In the genomic region with DNA sequence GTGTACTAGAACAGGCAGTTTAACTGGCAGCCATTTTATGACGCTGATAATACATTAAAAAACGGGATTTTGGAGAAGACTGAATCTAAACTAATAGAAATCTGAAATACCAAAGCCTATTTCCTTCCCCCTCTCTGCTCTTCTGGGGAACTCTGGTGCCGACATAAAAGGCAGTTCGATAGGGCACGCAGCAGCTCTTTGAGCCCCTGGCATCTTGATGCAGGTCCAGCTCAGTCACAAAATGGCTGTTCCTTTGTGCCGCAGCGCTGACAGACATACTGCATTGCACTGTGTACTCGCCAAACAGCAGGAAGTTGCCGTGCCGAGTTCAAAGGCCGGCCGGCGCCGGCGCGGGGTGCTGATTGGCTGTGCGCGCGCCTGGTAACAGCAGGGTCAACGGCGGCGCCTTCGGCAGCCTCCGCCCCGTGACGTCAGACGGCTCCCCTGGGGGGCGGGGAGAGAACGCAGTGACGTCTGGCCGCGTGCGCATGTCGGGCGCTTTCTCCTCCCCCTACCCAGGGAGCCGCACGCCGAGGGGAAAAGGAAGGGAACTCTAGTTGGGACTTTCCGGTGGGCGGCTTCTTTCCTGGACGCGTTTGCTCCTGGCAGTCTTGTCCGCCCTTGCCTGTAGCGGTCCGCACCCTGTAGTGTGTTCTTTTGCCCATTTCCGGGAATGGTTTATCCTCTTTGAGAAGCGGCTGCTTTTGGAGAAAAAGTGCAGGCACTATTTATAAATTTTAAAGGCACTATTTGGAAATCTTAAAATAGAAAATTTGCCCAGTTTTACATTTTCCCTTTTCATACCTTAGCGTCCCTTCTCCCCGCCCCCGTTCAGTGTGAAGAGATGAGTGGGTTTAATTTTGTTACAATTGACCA, we compare ENCODE assay signal across 1 cellular context.
TF ChIP-seq lines count a peak whose summit lies in the region.

No MANE protein-coding gene starts in this region.

TF ChIP-seq in HEK293, 187 proteins besides CTCF, POLR2A, EP300 and RAD21 (continued from another document and continues in another):
- no peak for TF ChIP-seq ZNF274 (IDR thresholded peaks at IDR 0.05; ENCODE audit: low read length)
- TF ChIP-seq ZNF274 (tag by site-specific recombination; IDR thresholded peaks at IDR 0.05; ENCODE audit: borderline replicate concordance), result no peak
- TF ChIP-seq ZNF501 (tag by site-specific recombination; IDR thresholded peaks at IDR 0.05), result peak; percentile 83
- peak; percentile 3 for TF ChIP-seq ZNF10 (tag by site-specific recombination; IDR thresholded peaks at IDR 0.05)
- no peak for TF ChIP-seq ZNF292 (tag by site-specific recombination; IDR thresholded peaks at IDR 0.05; ENCODE audit: borderline replicate concordance, low read depth)
- TF ChIP-seq, protein P1, sequence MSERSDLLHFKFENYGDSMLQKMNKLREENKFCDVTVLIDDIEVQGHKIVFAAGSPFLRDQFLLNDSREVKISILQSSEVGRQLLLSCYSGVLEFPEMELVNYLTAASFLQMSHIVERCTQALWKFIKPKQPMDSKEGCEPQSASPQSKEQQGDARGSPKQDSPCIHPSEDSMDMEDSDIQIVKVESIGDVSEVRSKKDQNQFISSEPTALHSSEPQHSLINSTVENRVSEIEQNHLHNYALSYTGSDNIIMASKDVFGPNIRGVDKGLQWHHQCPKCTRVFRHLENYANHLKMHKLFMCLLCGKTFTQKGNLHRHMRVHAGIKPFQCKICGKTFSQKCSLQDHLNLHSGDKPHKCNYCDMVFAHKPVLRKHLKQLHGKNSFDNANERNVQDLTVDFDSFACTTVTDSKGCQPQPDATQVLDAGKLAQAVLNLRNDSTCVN (tag by site-specific recombination; optimal IDR thresholded peaks at IDR 0.05), result peak; percentile 88
- peak; percentile 67; the same call in 1 of the 2 replicates for TF ChIP-seq ZNF660 (tag by site-specific recombination; IDR thresholded peaks at IDR 0.05)
- TF ChIP-seq ZNF394 (tag by site-specific recombination; IDR thresholded peaks at IDR 0.05; ENCODE audit: borderline replicate concordance), result peak; percentile 49; the same call in 1 of the 2 replicates
- TF ChIP-seq, protein P2, sequence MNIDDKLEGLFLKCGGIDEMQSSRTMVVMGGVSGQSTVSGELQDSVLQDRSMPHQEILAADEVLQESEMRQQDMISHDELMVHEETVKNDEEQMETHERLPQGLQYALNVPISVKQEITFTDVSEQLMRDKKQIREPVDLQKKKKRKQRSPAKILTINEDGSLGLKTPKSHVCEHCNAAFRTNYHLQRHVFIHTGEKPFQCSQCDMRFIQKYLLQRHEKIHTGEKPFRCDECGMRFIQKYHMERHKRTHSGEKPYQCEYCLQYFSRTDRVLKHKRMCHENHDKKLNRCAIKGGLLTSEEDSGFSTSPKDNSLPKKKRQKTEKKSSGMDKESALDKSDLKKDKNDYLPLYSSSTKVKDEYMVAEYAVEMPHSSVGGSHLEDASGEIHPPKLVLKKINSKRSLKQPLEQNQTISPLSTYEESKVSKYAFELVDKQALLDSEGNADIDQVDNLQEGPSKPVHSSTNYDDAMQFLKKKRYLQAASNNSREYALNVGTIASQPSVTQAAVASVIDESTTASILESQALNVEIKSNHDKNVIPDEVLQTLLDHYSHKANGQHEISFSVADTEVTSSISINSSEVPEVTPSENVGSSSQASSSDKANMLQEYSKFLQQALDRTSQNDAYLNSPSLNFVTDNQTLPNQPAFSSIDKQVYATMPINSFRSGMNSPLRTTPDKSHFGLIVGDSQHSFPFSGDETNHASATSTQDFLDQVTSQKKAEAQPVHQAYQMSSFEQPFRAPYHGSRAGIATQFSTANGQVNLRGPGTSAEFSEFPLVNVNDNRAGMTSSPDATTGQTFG (tag by site-specific recombination; IDR thresholded peaks at IDR 0.05; ENCODE audit: borderline replicate concordance), result no peak
- TF ChIP-seq, protein P3, sequence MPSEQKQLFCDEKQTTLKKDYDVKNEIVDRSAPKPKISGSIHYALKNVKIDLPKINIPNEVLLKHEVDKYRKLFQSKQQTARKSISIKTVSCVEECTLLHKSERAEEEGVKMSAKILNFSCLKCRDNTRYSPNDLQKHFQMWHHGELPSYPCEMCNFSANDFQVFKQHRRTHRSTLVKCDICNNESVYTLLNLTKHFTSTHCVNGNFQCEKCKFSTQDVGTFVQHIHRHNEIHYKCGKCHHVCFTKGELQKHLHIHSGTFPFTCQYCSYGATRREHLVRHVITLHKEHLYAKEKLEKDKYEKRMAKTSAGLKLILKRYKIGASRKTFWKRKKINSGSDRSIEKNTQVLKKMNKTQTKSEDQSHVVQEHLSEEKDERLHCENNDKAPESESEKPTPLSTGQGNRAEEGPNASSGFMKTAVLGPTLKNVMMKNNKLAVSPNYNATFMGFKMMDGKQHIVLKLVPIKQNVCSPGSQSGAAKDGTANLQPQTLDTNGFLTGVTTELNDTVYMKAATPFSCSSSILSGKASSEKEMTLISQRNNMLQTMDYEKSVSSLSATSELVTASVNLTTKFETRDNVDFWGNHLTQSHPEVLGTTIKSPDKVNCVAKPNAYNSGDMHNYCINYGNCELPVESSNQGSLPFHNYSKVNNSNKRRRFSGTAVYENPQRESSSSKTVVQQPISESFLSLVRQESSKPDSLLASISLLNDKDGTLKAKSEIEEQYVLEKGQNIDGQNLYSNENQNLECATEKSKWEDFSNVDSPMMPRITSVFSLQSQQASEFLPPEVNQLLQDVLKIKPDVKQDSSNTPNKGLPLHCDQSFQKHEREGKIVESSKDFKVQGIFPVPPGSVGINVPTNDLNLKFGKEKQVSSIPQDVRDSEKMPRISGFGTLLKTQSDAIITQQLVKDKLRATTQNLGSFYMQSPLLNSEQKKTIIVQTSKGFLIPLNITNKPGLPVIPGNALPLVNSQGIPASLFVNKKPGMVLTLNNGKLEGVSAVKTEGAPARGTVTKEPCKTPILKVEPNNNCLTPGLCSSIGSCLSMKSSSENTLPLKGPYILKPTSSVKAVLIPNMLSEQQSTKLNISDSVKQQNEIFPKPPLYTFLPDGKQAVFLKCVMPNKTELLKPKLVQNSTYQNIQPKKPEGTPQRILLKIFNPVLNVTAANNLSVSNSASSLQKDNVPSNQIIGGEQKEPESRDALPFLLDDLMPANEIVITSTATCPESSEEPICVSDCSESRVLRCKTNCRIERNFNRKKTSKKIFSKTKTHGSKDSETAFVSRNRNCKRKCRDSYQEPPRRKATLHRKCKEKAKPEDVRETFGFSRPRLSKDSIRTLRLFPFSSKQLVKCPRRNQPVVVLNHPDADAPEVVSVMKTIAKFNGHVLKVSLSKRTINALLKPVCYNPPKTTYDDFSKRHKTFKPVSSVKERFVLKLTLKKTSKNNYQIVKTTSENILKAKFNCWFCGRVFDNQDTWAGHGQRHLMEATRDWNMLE (tag by site-specific recombination; conservative IDR thresholded peaks at IDR 0.05; ENCODE audit: low read depth), result 0 out of 2 replicates have a peak, but pooled peaks have one; percentile 38
- peak; percentile 68; the same call in 1 of the 2 replicates for TF ChIP-seq BCL11B (tag by site-specific recombination; IDR thresholded peaks at IDR 0.05; ENCODE audit: low read depth)
- TF ChIP-seq ZNF366 (tag by site-specific recombination; conservative IDR thresholded peaks at IDR 0.05), result peak; percentile 32; the same call in 1 of the 2 replicates
- 0 out of 2 replicates have a peak, but pooled peaks have one; percentile 60 for TF ChIP-seq ZNF24 (tag by site-specific recombination; IDR thresholded peaks at IDR 0.05)
- TF ChIP-seq, protein P4, sequence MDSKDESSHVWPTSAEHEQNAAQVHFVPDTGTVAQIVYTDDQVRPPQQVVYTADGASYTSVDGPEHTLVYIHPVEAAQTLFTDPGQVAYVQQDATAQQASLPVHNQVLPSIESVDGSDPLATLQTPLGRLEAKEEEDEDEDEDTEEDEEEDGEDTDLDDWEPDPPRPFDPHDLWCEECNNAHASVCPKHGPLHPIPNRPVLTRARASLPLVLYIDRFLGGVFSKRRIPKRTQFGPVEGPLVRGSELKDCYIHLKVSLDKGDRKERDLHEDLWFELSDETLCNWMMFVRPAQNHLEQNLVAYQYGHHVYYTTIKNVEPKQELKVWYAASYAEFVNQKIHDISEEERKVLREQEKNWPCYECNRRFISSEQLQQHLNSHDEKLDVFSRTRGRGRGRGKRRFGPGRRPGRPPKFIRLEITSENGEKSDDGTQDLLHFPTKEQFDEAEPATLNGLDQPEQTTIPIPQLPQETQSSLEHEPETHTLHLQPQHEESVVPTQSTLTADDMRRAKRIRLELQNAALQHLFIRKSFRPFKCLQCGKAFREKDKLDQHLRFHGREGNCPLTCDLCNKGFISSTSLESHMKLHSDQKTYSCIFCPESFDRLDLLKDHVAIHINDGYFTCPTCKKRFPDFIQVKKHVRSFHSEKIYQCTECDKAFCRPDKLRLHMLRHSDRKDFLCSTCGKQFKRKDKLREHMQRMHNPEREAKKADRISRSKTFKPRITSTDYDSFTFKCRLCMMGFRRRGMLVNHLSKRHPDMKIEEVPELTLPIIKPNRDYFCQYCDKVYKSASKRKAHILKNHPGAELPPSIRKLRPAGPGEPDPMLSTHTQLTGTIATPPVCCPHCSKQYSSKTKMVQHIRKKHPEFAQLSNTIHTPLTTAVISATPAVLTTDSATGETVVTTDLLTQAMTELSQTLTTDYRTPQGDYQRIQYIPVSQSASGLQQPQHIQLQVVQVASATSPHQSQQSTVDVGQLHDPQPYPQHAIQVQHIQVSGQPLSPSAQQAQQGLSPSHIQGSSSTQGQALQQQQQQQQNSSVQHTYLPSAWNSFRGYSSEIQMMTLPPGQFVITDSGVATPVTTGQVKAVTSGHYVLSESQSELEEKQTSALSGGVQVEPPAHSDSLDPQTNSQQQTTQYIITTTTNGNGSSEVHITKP (tag by site-specific recombination; IDR thresholded peaks at IDR 0.05), result peak; percentile 91
- no peak for TF ChIP-seq ZNF311 (tag by site-specific recombination; IDR thresholded peaks at IDR 0.05; ENCODE audit: borderline replicate concordance)
- TF ChIP-seq ZIC2 (tag by site-specific recombination; IDR thresholded peaks at IDR 0.05), result peak; percentile 93
- no peak for TF ChIP-seq ZNF521 (tag by site-specific recombination; IDR thresholded peaks at IDR 0.05)
- peak; percentile 100 for TF ChIP-seq ZNF629 (tag by site-specific recombination; IDR thresholded peaks at IDR 0.05)
- TF ChIP-seq EGR2 (tag by site-specific recombination; IDR thresholded peaks at IDR 0.05; ENCODE audit: low read depth), result peak; percentile 65
- peak; percentile 63 for TF ChIP-seq SP7 (tag by site-specific recombination; IDR thresholded peaks at IDR 0.05)
- peak; percentile 85 for TF ChIP-seq KLF8 (tag by site-specific recombination; IDR thresholded peaks at IDR 0.05)
- peak; percentile 70 for TF ChIP-seq GLIS2 (tag by site-specific recombination; IDR thresholded peaks at IDR 0.05)
- peak; percentile 66 for TF ChIP-seq ZBTB8A (tag by site-specific recombination; IDR thresholded peaks at IDR 0.05)
- TF ChIP-seq ZNF645 (tag by site-specific recombination; IDR thresholded peaks at IDR 0.05), result no peak
- TF ChIP-seq ZNF335 (tag by site-specific recombination; conservative IDR thresholded peaks at IDR 0.05), result peak; percentile 91
- TF ChIP-seq SCRT2 (tag by site-specific recombination; IDR thresholded peaks at IDR 0.05), result no peak
- TF ChIP-seq, protein P5, sequence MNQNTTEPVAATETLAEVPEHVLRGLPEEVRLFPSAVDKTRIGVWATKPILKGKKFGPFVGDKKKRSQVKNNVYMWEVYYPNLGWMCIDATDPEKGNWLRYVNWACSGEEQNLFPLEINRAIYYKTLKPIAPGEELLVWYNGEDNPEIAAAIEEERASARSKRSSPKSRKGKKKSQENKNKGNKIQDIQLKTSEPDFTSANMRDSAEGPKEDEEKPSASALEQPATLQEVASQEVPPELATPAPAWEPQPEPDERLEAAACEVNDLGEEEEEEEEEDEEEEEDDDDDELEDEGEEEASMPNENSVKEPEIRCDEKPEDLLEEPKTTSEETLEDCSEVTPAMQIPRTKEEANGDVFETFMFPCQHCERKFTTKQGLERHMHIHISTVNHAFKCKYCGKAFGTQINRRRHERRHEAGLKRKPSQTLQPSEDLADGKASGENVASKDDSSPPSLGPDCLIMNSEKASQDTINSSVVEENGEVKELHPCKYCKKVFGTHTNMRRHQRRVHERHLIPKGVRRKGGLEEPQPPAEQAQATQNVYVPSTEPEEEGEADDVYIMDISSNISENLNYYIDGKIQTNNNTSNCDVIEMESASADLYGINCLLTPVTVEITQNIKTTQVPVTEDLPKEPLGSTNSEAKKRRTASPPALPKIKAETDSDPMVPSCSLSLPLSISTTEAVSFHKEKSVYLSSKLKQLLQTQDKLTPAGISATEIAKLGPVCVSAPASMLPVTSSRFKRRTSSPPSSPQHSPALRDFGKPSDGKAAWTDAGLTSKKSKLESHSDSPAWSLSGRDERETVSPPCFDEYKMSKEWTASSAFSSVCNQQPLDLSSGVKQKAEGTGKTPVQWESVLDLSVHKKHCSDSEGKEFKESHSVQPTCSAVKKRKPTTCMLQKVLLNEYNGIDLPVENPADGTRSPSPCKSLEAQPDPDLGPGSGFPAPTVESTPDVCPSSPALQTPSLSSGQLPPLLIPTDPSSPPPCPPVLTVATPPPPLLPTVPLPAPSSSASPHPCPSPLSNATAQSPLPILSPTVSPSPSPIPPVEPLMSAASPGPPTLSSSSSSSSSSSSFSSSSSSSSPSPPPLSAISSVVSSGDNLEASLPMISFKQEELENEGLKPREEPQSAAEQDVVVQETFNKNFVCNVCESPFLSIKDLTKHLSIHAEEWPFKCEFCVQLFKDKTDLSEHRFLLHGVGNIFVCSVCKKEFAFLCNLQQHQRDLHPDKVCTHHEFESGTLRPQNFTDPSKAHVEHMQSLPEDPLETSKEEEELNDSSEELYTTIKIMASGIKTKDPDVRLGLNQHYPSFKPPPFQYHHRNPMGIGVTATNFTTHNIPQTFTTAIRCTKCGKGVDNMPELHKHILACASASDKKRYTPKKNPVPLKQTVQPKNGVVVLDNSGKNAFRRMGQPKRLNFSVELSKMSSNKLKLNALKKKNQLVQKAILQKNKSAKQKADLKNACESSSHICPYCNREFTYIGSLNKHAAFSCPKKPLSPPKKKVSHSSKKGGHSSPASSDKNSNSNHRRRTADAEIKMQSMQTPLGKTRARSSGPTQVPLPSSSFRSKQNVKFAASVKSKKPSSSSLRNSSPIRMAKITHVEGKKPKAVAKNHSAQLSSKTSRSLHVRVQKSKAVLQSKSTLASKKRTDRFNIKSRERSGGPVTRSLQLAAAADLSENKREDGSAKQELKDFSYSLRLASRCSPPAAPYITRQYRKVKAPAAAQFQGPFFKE (tag by site-specific recombination; IDR thresholded peaks at IDR 0.05; ENCODE audit: borderline replicate concordance), result no peak
- TF ChIP-seq IKZF3 (tag by site-specific recombination; IDR thresholded peaks at IDR 0.05), result peak; percentile 100
